In genomic region chr6:170279977-170280688, GRCh38 we compare ENCODE assay signal across 8 cellular contexts. TPM values are rescaled to one million over a fixed set of nuclear protein-coding genes. Genes with fewer than 3 reads are reported as not detected.
DNase-seq lines count a peak whose midpoint lies in the region; ATAC-seq and TF ChIP-seq lines count a peak whose summit lies in the region.

No MANE protein-coding gene starts in this region.

- H3K27ac ChIP-seq in C4-2B = peak overlapping the region; percentile 77

- H3K9me3 Mint-ChIP-seq in activated B cell treated with CpG ODN at 0.5 μM for 24 hours = no peaks in the 10 kb centered on the region

- H3K4me3 Mint-ChIP-seq in activated B cell treated with CpG ODN at 0.5 μM for 24 hours = peak overlapping the region; percentile 80

- H3K4me1 Mint-ChIP-seq in activated B cell treated with CpG ODN at 0.5 μM for 24 hours = peaks cover 23% of the 10 kb centered on the region

- POLR2A ChIA-PET in activated B cell treated with CpG ODN at 0.5 μM for 24 hours (lab: Charles Lee) = interaction anchor here (1.3 kb wide), 2 partner anchors 8 to 11 kb away, joined by 3 to 8 read pairs; partner anchors contain the start of gene DLL1

- no peaks in the 10 kb centered on the region for H3K36me3 Mint-ChIP-seq in activated B cell treated with CpG ODN at 0.5 μM for 24 hours (ENCODE audit: low read depth)

- TF ChIP-seq CTCF in C4-2B (conservative IDR thresholded peaks at IDR 0.05) (no peak), activated B cell treated with CpG ODN at 0.5 μM for 24 hours (IDR thresholded peaks at IDR 0.05) (no peak)

- peaks cover 4% of the 10 kb centered on the region for H3K27me3 Mint-ChIP-seq in activated B cell treated with CpG ODN at 0.5 μM for 24 hours

- peak; percentile 51 for DNase-seq in GM19240 (ENCODE audit: insufficient read length, low spot score)
- peak; percentile 97 for DNase-seq in NCI-H1105 treated with DMSO at 0.1 percent for 48 hours (lab: John Stamatoyannopoulos, UW)
- DNase-seq in activated B cell treated with CpG ODN at 0.5 μM for 24 hours = no peak
- peak; percentile 45 for DNase-seq in germinal center (ENCODE audit: low spot score)
- peak; percentile 82 for DNase-seq in sciatic nerve (ENCODE audit: low spot score)
- DNase-seq in cortex of kidney (lab: John Stamatoyannopoulos, UW) = no peak
- no peak for DNase-seq in Ammon's horn (ENCODE audit: low spot score)

- ATAC-seq in activated B cell treated with CpG ODN at 0.5 μM for 24 hours (ENCODE audit: low read depth) = peak; percentile 89
- ATAC-seq in sciatic nerve = peak; percentile 70

- peak overlapping the region; percentile 71 for H3K27ac Mint-ChIP-seq in activated B cell treated with CpG ODN at 0.5 μM for 24 hours

- CTCF ChIA-PET in activated B cell treated with CpG ODN at 0.5 μM for 24 hours (lab: Charles Lee) = interaction anchor here (0.9 kb wide), 1 partner anchor 12 kb away, joined by 3 read pairs; no protein-coding TSS in a partner anchor

- intact Hi-C loops in activated B cell treated with CpG ODN at 0.5 μM for 24 hours (cut with micrococcal nuclease) (loop anchor here (1.0 kb wide), 1 partner anchor 9 kb away; no protein-coding TSS in a partner anchor), sciatic nerve (cut with DNase I) (no loop called here)

RNA-seq across cellular contexts. Expression of gene DLL1, which starts 10.7 kb away (rescaled TPM):
- total RNA-seq in activated B cell treated with CpG ODN at 0.5 μM for 24 hours (0.32 and 0.53 TPM in 2 replicates), sciatic nerve (15.4 TPM)

RNA-seq across cellular contexts. Expression of gene FAM120B, which starts 26.4 kb away (rescaled TPM):
- total RNA-seq in activated B cell treated with CpG ODN at 0.5 μM for 24 hours (32.2 and 35.1 TPM in 2 replicates), sciatic nerve (36.5 TPM)

Comparison
In these comparisons a context has a peak if more than half of its experiments do, and no peak if none do; other contexts are left out.
1. DNase-seq: peak in GM19240 (single experiment), NCI-H1105 treated with DMSO at 0.1 percent for 48 hours (single experiment), germinal center (single experiment) and sciatic nerve (single experiment); none in activated B cell treated with CpG ODN at 0.5 μM for 24 hours (single experiment), cortex of kidney (single experiment) and Ammon's horn (single experiment).
2. RNA of gene DLL1, which starts 10.7 kb away (total RNA-seq): 15.4 TPM in sciatic nerve (single experiment); 0.32 to 0.53 TPM in activated B cell treated with CpG ODN at 0.5 μM for 24 hours; every median in the first group is over 10 times any median in the second.